ENCODE assay signal across 21 cellular contexts in the genomic region with DNA sequence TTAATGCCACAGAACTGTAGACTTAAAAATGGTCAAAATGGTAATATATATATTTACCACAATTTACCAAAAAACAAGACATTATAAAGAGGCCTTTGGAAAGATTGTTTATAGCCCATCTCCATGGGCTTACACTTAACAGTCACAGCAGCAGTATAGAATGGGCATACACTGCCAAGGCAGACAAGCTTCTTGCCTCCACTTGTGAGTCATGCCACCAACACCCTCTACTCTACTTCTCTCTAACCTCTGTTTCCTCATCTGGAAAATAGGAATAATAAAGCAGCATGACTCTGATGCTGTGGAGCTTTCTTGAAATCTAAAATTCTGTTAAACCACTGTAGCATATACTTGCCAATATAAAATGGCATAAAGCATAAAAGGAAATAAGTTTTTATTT. TPM values are rescaled to one million over a fixed set of nuclear protein-coding genes. Genes with fewer than 3 reads are reported as not detected.
"Had no signal": no experiment of that assay in that cellular context is flagged by ENCODE, and none has a peak within 500 bp of the region (broad histone marks: within the 10 kb centered on the region; RNA-seq: fewer than 3 reads in every experiment).

No MANE protein-coding gene starts in this region.

- H3K27me3 ChIP-seq: dorsolateral prefrontal cortex, right atrium auricular region, sigmoid colon, stomach, uterus had no signal

- H3K9me3 ChIP-seq: right atrium auricular region, sigmoid colon, stomach, thoracic aorta, uterus had no signal

- ATAC-seq: left cardiac atrium; naive thymus-derived CD8-positive, alpha-beta T cell had no signal

- H3K4me3 Mint-ChIP-seq: immature natural killer cell; naive thymus-derived CD8-positive, alpha-beta T cell; neural crest cell; type B pancreatic cell had no signal

- DNase-seq: cortex of kidney; dorsolateral prefrontal cortex; effector CD8-positive, alpha-beta T cell; foreskin fibroblast; immature natural killer cell; left cardiac atrium; left ventricle myocardium inferior; naive thymus-derived CD8-positive, alpha-beta T cell; sigmoid colon; stimulated activated CD4-positive, alpha-beta T cell treated with anti-CD3 and anti-CD28 coated beads, Interleukin-2, amount 100 ng/mL, for 24 hours; stimulated activated CD4-positive, alpha-beta T cell treated with anti-CD3 and anti-CD28 coated beads, Interleukin-4, amount 100 ng/mL, for 4 hours; stimulated activated naive CD4-positive, alpha-beta T cell; stomach; substantia nigra; uterus had no signal

- H3K4me1 ChIP-seq: sigmoid colon, stomach, uterus had no signal

- H3K27ac ChIP-seq: dorsolateral prefrontal cortex, left ventricle myocardium inferior, right atrium auricular region, sigmoid colon, skin epidermis, stomach, thoracic aorta, uterus had no signal

- H3K27ac Mint-ChIP-seq: immature natural killer cell; naive thymus-derived CD8-positive, alpha-beta T cell; type B pancreatic cell had no signal

- H3K36me3 Mint-ChIP-seq: immature natural killer cell; naive thymus-derived CD8-positive, alpha-beta T cell; type B pancreatic cell had no signal

- H3K36me3 ChIP-seq: left ventricle myocardium inferior, right atrium auricular region, sigmoid colon, stomach, thoracic aorta, uterus had no signal

- H3K4me1 Mint-ChIP-seq: immature natural killer cell; naive thymus-derived CD8-positive, alpha-beta T cell had no signal

- H3K4me3 ChIP-seq: dorsolateral prefrontal cortex, left ventricle myocardium inferior, right atrium auricular region, sigmoid colon, skin epidermis, stomach, thoracic aorta, uterus had no signal

- H3K9me3 Mint-ChIP-seq: type B pancreatic cell had no signal

RNA-seq across cellular contexts. Expression of gene GPR156, which starts 14.4 kb away (rescaled TPM):
- total RNA-seq: left ventricle myocardium inferior; lung microvascular endothelial cell; naive thymus-derived CD8-positive, alpha-beta T cell had no signal
